8 cellular contexts compared by ENCODE assay signal in the genomic region with DNA sequence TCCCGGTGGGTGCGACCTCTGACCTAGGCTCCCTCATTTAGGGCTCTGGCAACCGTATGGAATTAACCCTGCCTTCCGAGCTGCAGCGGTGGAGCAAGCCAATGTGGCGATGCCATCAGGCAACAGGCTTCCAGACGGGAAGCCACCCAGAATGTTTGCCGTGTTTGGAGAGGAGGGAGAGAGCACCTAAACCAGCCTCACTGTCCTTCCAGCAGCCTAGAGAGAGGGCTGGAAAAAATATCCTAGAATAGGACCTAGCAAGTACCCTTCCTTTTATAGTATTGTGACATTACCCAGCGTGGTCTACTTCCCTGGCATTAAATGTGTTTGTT. TPM values are rescaled to one million over a fixed set of nuclear protein-coding genes. Genes with fewer than 3 reads are reported as not detected.
DNase-seq lines count a peak whose midpoint lies in the region; ATAC-seq and TF ChIP-seq lines count a peak whose summit lies in the region.

No MANE protein-coding gene starts in this region.

- no peaks in the 10 kb centered on the region for H3K9me3 ChIP-seq in KOPT-K1 (ENCODE audit: insufficient read depth, low read length, poor library complexity, severe bottlenecking)

- H3K4me3 ChIP-seq in BJ (ENCODE audit: low read depth, low read length), result peak overlapping the region; percentile 80
- H3K4me3 ChIP-seq in choroid plexus epithelial cell (ENCODE audit: low read depth, low read length), result peak overlapping the region; percentile 83

- CTCF ChIA-PET in BJ (lab: Yijun Ruan, JAX), result interaction anchor here (0.9 to 7.1 kb wide), 6 partner anchors 12 to 342 kb away, joined by 3 to 69 read pairs (median 4); no protein-coding TSS in a partner anchor

- no peaks in the 10 kb centered on the region for H3K36me3 Mint-ChIP-seq in naive B cell

- peaks cover 13 to 32% (median 28%) of the 10 kb centered on the region in 3 donors for H3K4me1 Mint-ChIP-seq in naive B cell

- POLR2A ChIA-PET in BJ (lab: Charles Lee), result no interaction called here

- peak overlapping the region; percentile 56 for H3K27ac ChIP-seq in KOPT-K1 (ENCODE audit: low read depth, low read length, poor library complexity, severe bottlenecking)

- TF ChIP-seq CTCF in BJ (IDR thresholded peaks at IDR 0.05; ENCODE audit: insufficient read depth, low read depth, low read length), result no peak
- TF ChIP-seq CTCF in choroid plexus epithelial cell (conservative IDR thresholded peaks at IDR 0.05; ENCODE audit: low read depth, low read length), result no peak

- no peaks in the 10 kb centered on the region for H3K36me3 ChIP-seq in BJ (ENCODE audit: control insufficient read depth, insufficient read depth, low read length)
- no peaks in the 10 kb centered on the region for H3K36me3 ChIP-seq in KOPT-K1 (ENCODE audit: insufficient read depth, low read length)

- peak overlapping the region; percentile 80 to 94 (median 90) for H3K4me3 Mint-ChIP-seq in naive B cell

- DNase-seq in BJ (ENCODE audit: low read depth) (no peak), choroid plexus epithelial cell (ENCODE audit: low read depth) (peak; percentile 13), naive B cell (no peak), GF-D8 (lab: John Stamatoyannopoulos, UW) (no peak), HCEC 1CT (no peak), NCI-H524 (lab: John Stamatoyannopoulos, UW) (no peak)
- no peak for DNase-seq in activated CD4-positive, alpha-beta T cell treated with anti-CD3 and anti-CD28 coated beads, Interleukin-2, amount 50 U/mL, for 48 hours

- no peaks in the 10 kb centered on the region for H3K27me3 ChIP-seq in BJ (ENCODE audit: control insufficient read depth, insufficient read depth, low read length)

- no peaks in the 10 kb centered on the region for H3K9me3 Mint-ChIP-seq in naive B cell

- ATAC-seq in naive B cell (ENCODE audit: low read depth in 2 of 2), result no peak

- H3K27me3 Mint-ChIP-seq in naive B cell, result peaks cover 0 to 7% (median 4%) of the 10 kb centered on the region in 3 donors

- peak overlapping the region in 3 of 6 donors; percentile 39 to 75 (median 71) for H3K27ac Mint-ChIP-seq in naive B cell

RNA-seq across cellular contexts. Expression of a gene that starts 0.3 kb away (rescaled TPM):
- polyA plus RNA-seq in BJ (2011; rRNA removed) (1.2 and 2.8 TPM in 2 replicates), naive B cell (ENCODE audit: low read depth in 6 of 6) (1 to 10 TPM in 4 of 6 donors, under 1 TPM in 1, not detected in 1; 0.72 to 2.2 (median 1.9) TPM)
- 2.8 and 4.5 TPM in 2 replicates for polyA minus RNA-seq in BJ (2011; rRNA and poly(A)+ RNA removed)
